14 cellular contexts compared by ENCODE assay signal in genomic region chr4:150501019-150501727, GRCh38.
DNase-seq lines count a peak whose midpoint lies in the region; ATAC-seq and TF ChIP-seq lines count a peak whose summit lies in the region.
"Had no signal": no experiment of that assay in that cellular context is flagged by ENCODE, and none has a peak within 500 bp of the region (broad histone marks: within the 10 kb centered on the region; RNA-seq: fewer than 3 reads in every experiment).

No MANE protein-coding gene starts in this region.

- H3K4me1 ChIP-seq in ascending aorta, result no peaks in the 10 kb centered on the region
- H3K4me1 ChIP-seq in suprapubic skin, result no peaks in the 10 kb centered on the region
- H3K4me1 ChIP-seq: BLaER1, stomach had no signal

- intact Hi-C loops in ascending aorta (cut with DNase I), result no loop called here

- H3K36me3 ChIP-seq in ascending aorta (no peaks in the 10 kb centered on the region), suprapubic skin (no peaks in the 10 kb centered on the region)
- H3K36me3 ChIP-seq: BLaER1, neural progenitor cell, stomach had no signal

- H3K4me3 Mint-ChIP-seq in WTC11, result no peak overlapping the region
- H3K4me3 Mint-ChIP-seq: activated CD8-positive, alpha-beta T cell treated with anti-CD3 and anti-CD28 coated beads, Interleukin-2, amount 10 ng/mL, durations not matched to agents 7 days and 5 days; neural progenitor cell had no signal

- H3K4me1 Mint-ChIP-seq in WTC11, result no peaks in the 10 kb centered on the region

- H3K4me3 ChIP-seq in ascending aorta (no peak overlapping the region), suprapubic skin (no peak overlapping the region)
- H3K4me3 ChIP-seq: BLaER1, neural progenitor cell, stomach had no signal

- TF ChIP-seq CTCF in WTC11 (IDR thresholded peaks at IDR 0.05) (no peak), ascending aorta (IDR thresholded peaks at IDR 0.05) (no peak), suprapubic skin (IDR thresholded peaks at IDR 0.05) (no peak)

- TF ChIP-seq POLR2A in suprapubic skin (IDR thresholded peaks at IDR 0.05), result no peak

- peaks cover 40% of the 10 kb centered on the region for H3K9me3 Mint-ChIP-seq in WTC11

- ATAC-seq in WTC11, result no peak
- ATAC-seq: activated CD8-positive, alpha-beta T cell treated with anti-CD3 and anti-CD28 coated beads, Interleukin-2, amount 10 ng/mL, durations not matched to agents 7 days and 5 days had no signal

- H3K36me3 Mint-ChIP-seq in WTC11, result peaks cover 30% of the 10 kb centered on the region

- WGBS in suprapubic skin, result 94% methylated on average over 6 of the region's 6 CpGs

- no peaks in the 10 kb centered on the region for H3K27me3 ChIP-seq in ascending aorta
- H3K27me3 ChIP-seq in suprapubic skin, result no peaks in the 10 kb centered on the region
- H3K27me3 ChIP-seq: BLaER1, neural progenitor cell, stomach had no signal

- H3K27me3 Mint-ChIP-seq in WTC11 (ENCODE audit: low read depth), result no peaks in the 10 kb centered on the region

- no peak overlapping the region for H3K27ac Mint-ChIP-seq in WTC11
- H3K27ac Mint-ChIP-seq: activated CD8-positive, alpha-beta T cell treated with anti-CD3 and anti-CD28 coated beads, Interleukin-2, amount 10 ng/mL, durations not matched to agents 7 days and 5 days; neural progenitor cell had no signal

- no peak for TF ChIP-seq EP300 in suprapubic skin (IDR thresholded peaks at IDR 0.05)

- DNase-seq in ACHN, result peak; percentile 9
- DNase-seq in HS-5 (ENCODE audit: low read depth), result peak; percentile 80
- DNase-seq in WTC11 (ENCODE audit: low spot score), result no peak
- DNase-seq in glomerular visceral epithelial cell (ENCODE audit: extremely low spot score), result peak; percentile 24
- no peak for DNase-seq in activated gamma-delta T cell treated with Interleukin-2 at 50 U/mL for 16 hours
- no peak for DNase-seq in ascending aorta (ENCODE audit: low spot score in 2 of 2)
- no peak for DNase-seq in suprapubic skin (ENCODE audit: low spot score in 2 of 2)
- DNase-seq in amygdala (lab: John Stamatoyannopoulos, UW), result no peak
- DNase-seq: activated CD8-positive, alpha-beta T cell treated with anti-CD3 and anti-CD28 coated beads, Interleukin-2, amount 10 ng/mL, durations not matched to agents 7 days and 5 days; islet precursor cell; NCI-H345; stomach had no signal

- H3K27ac ChIP-seq in ascending aorta (peak overlapping the region in 1 of 2 donors; percentile 23), suprapubic skin (no peak overlapping the region)
- H3K27ac ChIP-seq: BLaER1, neural progenitor cell, stomach had no signal

- in situ Hi-C loops in ACHN (cut with HindIII; ENCODE audit: low pct_ligation_motif_present, low pct_unique_long_range_greater_than_20kb, low sequenced_read_pairs), result no loop called here

- CTCF ChIA-PET in WTC11 (lab: Charles Lee), result no interaction called here

- POLR2A ChIA-PET in WTC11 (lab: Charles Lee), result no interaction called here

- peaks cover 0 to 7% of the 10 kb centered on the region in 2 donors for H3K9me3 ChIP-seq in ascending aorta
- no peaks in the 10 kb centered on the region for H3K9me3 ChIP-seq in suprapubic skin
- H3K9me3 ChIP-seq: BLaER1, stomach had no signal

TF ChIP-seq in WTC11, 78 proteins besides CTCF, POLR2A, EP300 and RAD21:
- no peak for TF ChIP-seq ZNF138 (CRISPR knock-in tag; conservative IDR thresholded peaks at IDR 0.05)
- 0 out of 2 replicates have a peak, but pooled peaks have one; percentile 62 for TF ChIP-seq ZNF121 (CRISPR knock-in tag; IDR thresholded peaks at IDR 0.05)

Comparison
In these comparisons a context has a peak if more than half of its experiments do, and no peak if none do; other contexts are left out.
1. DNase-seq: peak in ACHN (single experiment), HS-5 (single experiment) and glomerular visceral epithelial cell (single experiment); none in WTC11 (single experiment), activated gamma-delta T cell treated with Interleukin-2 at 50 U/mL for 16 hours (single experiment), ascending aorta (0 of 2), suprapubic skin (0 of 2) and amygdala (0 of 56).